In genomic region chr7:112495820-112496462, GRCh38 we compare ENCODE assay signal across 8 cellular contexts. TPM values are rescaled to one million over a fixed set of nuclear protein-coding genes. Genes with fewer than 3 reads are reported as not detected.
DNase-seq lines count a peak whose midpoint lies in the region; ATAC-seq and TF ChIP-seq lines count a peak whose summit lies in the region.

No MANE protein-coding gene starts in this region.

- no peaks in the 10 kb centered on the region for H3K36me3 Mint-ChIP-seq in activated CD8-positive, alpha-beta memory T cell treated with anti-CD3 and anti-CD28 coated beads, Interleukin-2, amount 10 ng/mL, durations not matched to agents 7 days and 5 days
- H3K36me3 Mint-ChIP-seq in naive thymus-derived CD4-positive, alpha-beta T cell: no peaks in the 10 kb centered on the region

- CTCF ChIA-PET in activated CD8-positive, alpha-beta memory T cell treated with anti-CD3 and anti-CD28 coated beads, Interleukin-2, amount 10 ng/mL, durations not matched to agents 7 days and 5 days (lab: Charles Lee): interaction anchor here (0.9 to 1.5 kb wide), 2 partner anchors 14 to 45 kb away, joined by 3 to 5 read pairs; partner anchors contain the start of gene IFRD1
- CTCF ChIA-PET in HEK293T (lab: Yijun Ruan, JAX): interaction anchor here (1.1 to 1.9 kb wide), 5 partner anchors 12 to 754 kb away, joined by 3 to 4 read pairs (median 3); no protein-coding TSS in a partner anchor
- CTCF ChIA-PET in naive thymus-derived CD4-positive, alpha-beta T cell (lab: Charles Lee): interaction anchor here (0.9 to 1.7 kb wide), 4 partner anchors 743 to 757 kb away, joined by 3 to 6 read pairs (median 4); no protein-coding TSS in a partner anchor

- TF ChIP-seq CTCF in VCaP (conservative IDR thresholded peaks at IDR 0.05) (peak; percentile 88), epithelial cell of esophagus (IDR thresholded peaks at IDR 0.05; ENCODE audit: insufficient read depth, low read depth, low read length, missing control alignments) (peak; percentile 78)

- DNase-seq in activated CD8-positive, alpha-beta memory T cell treated with anti-CD3 and anti-CD28 coated beads, Interleukin-2, amount 10 ng/mL, durations not matched to agents 7 days and 5 days: peak; percentile 44
- DNase-seq in activated CD8-positive, alpha-beta memory T cell treated with anti-CD3 and anti-CD28 coated beads for 24 hours: no peak
- peak; percentile 48 for DNase-seq in HEK293T (ENCODE audit: extremely low spot score)
- DNase-seq in NCI-H146 treated with DMSO at 0.1 percent for 48 hours (lab: John Stamatoyannopoulos, UW; ENCODE audit: unreplicated experiment): peak; percentile 41
- DNase-seq in epithelial cell of esophagus (ENCODE audit: low read depth): peak; percentile 73
- peak in 6 of 9 donors; percentile 2 to 28 (median 18) for DNase-seq in naive thymus-derived CD4-positive, alpha-beta T cell

- H3K9me3 Mint-ChIP-seq in activated CD8-positive, alpha-beta memory T cell treated with anti-CD3 and anti-CD28 coated beads, Interleukin-2, amount 10 ng/mL, durations not matched to agents 7 days and 5 days (ENCODE audit: low read depth): no peaks in the 10 kb centered on the region
- H3K9me3 Mint-ChIP-seq in naive thymus-derived CD4-positive, alpha-beta T cell: no peaks in the 10 kb centered on the region

- no peak overlapping the region for H3K4me3 ChIP-seq in epithelial cell of esophagus (ENCODE audit: low read length)
- H3K4me3 ChIP-seq in naive thymus-derived CD4-positive, alpha-beta T cell (ENCODE audit: low read length): no peak overlapping the region

- H3K4me1 ChIP-seq in naive thymus-derived CD4-positive, alpha-beta T cell (ENCODE audit: control insufficient read depth in 2 of 2, insufficient read depth in 2 of 2, low read length in 2 of 2): no peaks in the 10 kb centered on the region

- H3K27ac ChIP-seq in VCaP: no peak overlapping the region
- H3K27ac ChIP-seq in naive thymus-derived CD4-positive, alpha-beta T cell (ENCODE audit: low read depth, low read length): no peak overlapping the region

- H3K27ac Mint-ChIP-seq in activated CD8-positive, alpha-beta memory T cell treated with anti-CD3 and anti-CD28 coated beads, Interleukin-2, amount 10 ng/mL, durations not matched to agents 7 days and 5 days: no peak overlapping the region
- H3K27ac Mint-ChIP-seq in naive thymus-derived CD4-positive, alpha-beta T cell: no peak overlapping the region

- H3K27me3 Mint-ChIP-seq in activated CD8-positive, alpha-beta memory T cell treated with anti-CD3 and anti-CD28 coated beads, Interleukin-2, amount 10 ng/mL, durations not matched to agents 7 days and 5 days: peaks cover 35% of the 10 kb centered on the region
- peaks cover 4 to 24% (median 5%) of the 10 kb centered on the region in 5 donors for H3K27me3 Mint-ChIP-seq in naive thymus-derived CD4-positive, alpha-beta T cell

- H3K27me3 ChIP-seq in naive thymus-derived CD4-positive, alpha-beta T cell (ENCODE audit: control insufficient read depth in 2 of 2, insufficient read depth in 2 of 2, low read length in 2 of 2): no peaks in the 10 kb centered on the region

- POLR2A ChIA-PET in HEK293T (lab: Yijun Ruan, JAX): interaction anchor here (3.3 kb wide), 1 partner anchor 45 kb away, joined by 12 read pairs; the partner anchor contains the start of gene IFRD1
- POLR2A ChIA-PET in naive thymus-derived CD4-positive, alpha-beta T cell (lab: Charles Lee): no interaction called here

- no peaks in the 10 kb centered on the region for H3K4me1 Mint-ChIP-seq in activated CD8-positive, alpha-beta memory T cell treated with anti-CD3 and anti-CD28 coated beads, Interleukin-2, amount 10 ng/mL, durations not matched to agents 7 days and 5 days
- no peaks in the 10 kb centered on the region for H3K4me1 Mint-ChIP-seq in naive thymus-derived CD4-positive, alpha-beta T cell

- ATAC-seq in activated CD8-positive, alpha-beta memory T cell treated with anti-CD3 and anti-CD28 coated beads, Interleukin-2, amount 10 ng/mL, durations not matched to agents 7 days and 5 days: no peak
- no peak for ATAC-seq in naive thymus-derived CD4-positive, alpha-beta T cell
- no peak for ATAC-seq in GM21576 (IDR thresholded peaks at IDR 0.05; ENCODE audit: unreplicated experiment)

- H3K9me3 ChIP-seq in naive thymus-derived CD4-positive, alpha-beta T cell (ENCODE audit: control insufficient read depth in 2 of 3, low read length in 3 of 3): no peaks in the 10 kb centered on the region

- H3K36me3 ChIP-seq in naive thymus-derived CD4-positive, alpha-beta T cell (ENCODE audit: control insufficient read depth in 2 of 3, insufficient read depth in 3 of 3, low read length in 3 of 3): no peaks in the 10 kb centered on the region

- intact Hi-C loops in naive thymus-derived CD4-positive, alpha-beta T cell (cut with micrococcal nuclease): loop anchor here (1.0 to 10.0 kb wide), 3 partner anchors 541 to 755 kb away; no protein-coding TSS in a partner anchor

- H3K4me3 Mint-ChIP-seq in activated CD8-positive, alpha-beta memory T cell treated with anti-CD3 and anti-CD28 coated beads, Interleukin-2, amount 10 ng/mL, durations not matched to agents 7 days and 5 days: no peak overlapping the region
- H3K4me3 Mint-ChIP-seq in naive thymus-derived CD4-positive, alpha-beta T cell: no peak overlapping the region

TF ChIP-seq in HEK293T, 16 proteins besides CTCF, POLR2A, EP300 and RAD21:
- TF ChIP-seq ZNF384 (IDR thresholded peaks at IDR 0.05) (no peak), BHLHE40 (IDR thresholded peaks at IDR 0.05; ENCODE audit: borderline replicate concordance) (no peak), LEF1 (IDR thresholded peaks at IDR 0.05; ENCODE audit: borderline replicate concordance) (no peak), L3MBTL2 (conservative IDR thresholded peaks at IDR 0.05) (no peak), ELF4 (IDR thresholded peaks at IDR 0.05) (no peak), SP1 (IDR thresholded peaks at IDR 0.05) (no peak), FOXA1 (IDR thresholded peaks at IDR 0.05) (no peak), NFRKB (IDR thresholded peaks at IDR 0.05) (no peak), FOXM1 (IDR thresholded peaks at IDR 0.05; ENCODE audit: borderline replicate concordance) (no peak)
TF ChIP-seq in HEK293T: peak in this region for 0.

RNA-seq across cellular contexts. Expression of gene LSMEM1, which starts 15.2 kb away (rescaled TPM):
- under 1 TPM; 0.47 to 0.70 TPM for total RNA-seq in activated CD8-positive, alpha-beta memory T cell treated with anti-CD3 and anti-CD28 coated beads, Interleukin-2, amount 10 ng/mL, durations not matched to agents 7 days and 5 days
- total RNA-seq in naive thymus-derived CD4-positive, alpha-beta T cell: 1 to 10 TPM; 1.2 to 3.7 (median 2.4) TPM
- polyA plus RNA-seq in naive thymus-derived CD4-positive, alpha-beta T cell: under 1 TPM in 1 of 2 donors, not detected in 1; 0.67 TPM

RNA-seq across cellular contexts. Expression of gene IFRD1, which starts 45.7 kb away (rescaled TPM):
- total RNA-seq in activated CD8-positive, alpha-beta memory T cell treated with anti-CD3 and anti-CD28 coated beads, Interleukin-2, amount 10 ng/mL, durations not matched to agents 7 days and 5 days: 10 to 100 TPM; 45.3 to 46.4 TPM
- total RNA-seq in naive thymus-derived CD4-positive, alpha-beta T cell: 100 to 1,000 TPM in 2 of 5 experiments, 10 to 100 TPM in 3; 32.2 to 250 (median 63.2) TPM
- polyA plus RNA-seq in naive thymus-derived CD4-positive, alpha-beta T cell: 10 to 100 TPM; 25.2 to 36.2 TPM
